17 cellular contexts compared by ENCODE assay signal in genomic region chr14:88437659-88438058, GRCh38. TPM values are rescaled to one million over a fixed set of nuclear protein-coding genes. Genes with fewer than 3 reads are reported as not detected.
DNase-seq lines count a peak whose midpoint lies in the region; ATAC-seq, FAIRE-seq and TF ChIP-seq lines count a peak whose summit lies in the region.
"Had no signal": no experiment of that assay in that cellular context is flagged by ENCODE, and none has a peak within 500 bp of the region (broad histone marks: within the 10 kb centered on the region; RNA-seq: fewer than 3 reads in every experiment).

No MANE protein-coding gene starts in this region.

- no peaks in the 10 kb centered on the region for H3K9me1 ChIP-seq in endothelial cell of umbilical vein (replicated peaks; ENCODE audit: control insufficient read depth, extremely low read depth, insufficient read depth, low read length)

- H3K27ac Mint-ChIP-seq in GM23338, result no peak overlapping the region
- H3K27ac Mint-ChIP-seq in neural progenitor cell, result no peak overlapping the region
- H3K27ac Mint-ChIP-seq: activated CD4-positive, alpha-beta memory T cell treated with anti-CD3 and anti-CD28 coated beads, Interleukin-2, amount 10 ng/mL, durations not matched to agents 7 days and 5 days; memory B cell had no signal

- no peak overlapping the region for H3K27ac ChIP-seq in GM23338 (ENCODE audit: low read depth)
- no peak overlapping the region for H3K27ac ChIP-seq in endothelial cell of umbilical vein (ENCODE audit: insufficient read depth, low read depth, low read length)
- H3K27ac ChIP-seq in neural progenitor cell, result no peak overlapping the region
- no peak overlapping the region for H3K27ac ChIP-seq in right atrium auricular region
- H3K27ac ChIP-seq: body of pancreas, suprapubic skin had no signal

- H3K4me1 Mint-ChIP-seq in GM23338 (no peaks in the 10 kb centered on the region), neural progenitor cell (no peaks in the 10 kb centered on the region)
- H3K4me1 Mint-ChIP-seq: activated CD4-positive, alpha-beta memory T cell treated with anti-CD3 and anti-CD28 coated beads, Interleukin-2, amount 10 ng/mL, durations not matched to agents 7 days and 5 days; memory B cell had no signal

- intact Hi-C loops in endothelial cell of umbilical vein (cut with micrococcal nuclease), result loop anchor here (2.0 to 5.0 kb wide), 2 partner anchors 249 to 425 kb away; no protein-coding TSS in a partner anchor

- H3K27me3 ChIP-seq in GM23338 (ENCODE audit: insufficient read depth) (no peaks in the 10 kb centered on the region), endothelial cell of umbilical vein (ENCODE audit: control insufficient read depth in 2 of 2, insufficient read depth in 2 of 2, low read length in 2 of 2) (no peaks in the 10 kb centered on the region), neural progenitor cell (no peaks in the 10 kb centered on the region), right atrium auricular region (no peaks in the 10 kb centered on the region)
- H3K27me3 ChIP-seq: body of pancreas, suprapubic skin had no signal

- H3K9ac ChIP-seq in endothelial cell of umbilical vein (replicated peaks; ENCODE audit: extremely low read depth, insufficient read depth, low read length), result no peak overlapping the region
- no peak overlapping the region for H3K9ac ChIP-seq in neural progenitor cell

- ATAC-seq in GM23338, result no peak
- no peak for ATAC-seq in GM21367 (IDR thresholded peaks at IDR 0.05; ENCODE audit: unreplicated experiment)
- ATAC-seq: body of pancreas had no signal

- dilution Hi-C loops in endothelial cell of umbilical vein (cut with MboI; ENCODE audit: extremely low pct_ligation_motif_present, low sequenced_read_pairs), result no loop called here

- no peaks in the 10 kb centered on the region for H3K4me1 ChIP-seq in GM23338 (ENCODE audit: insufficient read depth)
- no peaks in the 10 kb centered on the region for H3K4me1 ChIP-seq in endothelial cell of umbilical vein (ENCODE audit: control insufficient read depth, extremely low read depth, insufficient read depth, low read length)
- H3K4me1 ChIP-seq in neural progenitor cell, result no peaks in the 10 kb centered on the region
- H3K4me1 ChIP-seq in right atrium auricular region, result no peaks in the 10 kb centered on the region
- H3K4me1 ChIP-seq: Caco-2, suprapubic skin had no signal

- H3K4me3 ChIP-seq in GM23338 (no peak overlapping the region), endothelial cell of umbilical vein (replicated peaks in 1 of 3; ENCODE audit: insufficient read depth in 1 of 3, low read depth in 1 of 3, low read length in 3 of 3) (no peak overlapping the region), neural progenitor cell (no peak overlapping the region), right atrium auricular region (no peak overlapping the region)
- H3K4me3 ChIP-seq: body of pancreas, suprapubic skin had no signal

- TF ChIP-seq CTCF in GM23338 (conservative IDR thresholded peaks at IDR 0.05; ENCODE audit: low read depth in 2 of 2), result peak; percentile 44 to 54
- TF ChIP-seq CTCF in endothelial cell of umbilical vein (IDR thresholded peaks at IDR 0.05; ENCODE audit: extremely low read depth in 1 of 2, insufficient read depth in 1 of 2, low read depth in 1 of 2, low read length in 2 of 2), result peak; percentile 1 to 9
- peak; percentile 36 for TF ChIP-seq CTCF in neural progenitor cell (IDR thresholded peaks at IDR 0.05)
- no peak for TF ChIP-seq CTCF in right atrium auricular region (IDR thresholded peaks at IDR 0.05)

- no peak overlapping the region for H3K4me2 ChIP-seq in GM23338
- no peak overlapping the region for H3K4me2 ChIP-seq in endothelial cell of umbilical vein (ENCODE audit: insufficient read depth, low read length)
- no peak overlapping the region for H3K4me2 ChIP-seq in neural progenitor cell

- H3K36me3 Mint-ChIP-seq in GM23338 (ENCODE audit: low read depth) (peaks cover 3% of the 10 kb centered on the region; the same call in 2 of the 3 replicates), neural progenitor cell (peaks cover 49% of the 10 kb centered on the region)

- H3K9me2 ChIP-seq in GM23338 (ENCODE audit: insufficient read depth), result no peaks in the 10 kb centered on the region

- H3K36me3 ChIP-seq in GM23338 (ENCODE audit: insufficient read depth), result no peaks in the 10 kb centered on the region
- peaks cover 0 to 2% of the 10 kb centered on the region in 2 experiments for H3K36me3 ChIP-seq in endothelial cell of umbilical vein (ENCODE audit: control insufficient read depth in 2 of 2, extremely low read depth in 1 of 2, insufficient read depth in 2 of 2, low read length in 2 of 2)
- no peaks in the 10 kb centered on the region for H3K36me3 ChIP-seq in neural progenitor cell
- peaks cover 11% of the 10 kb centered on the region for H3K36me3 ChIP-seq in right atrium auricular region

- H2AFZ ChIP-seq in GM23338 (no peak overlapping the region), endothelial cell of umbilical vein (ENCODE audit: low read depth, low read length) (no peak overlapping the region), neural progenitor cell (replicated peaks) (no peak overlapping the region)

- no peaks in the 10 kb centered on the region for H4K20me1 ChIP-seq in GM23338 (replicated peaks; ENCODE audit: insufficient read depth)
- H4K20me1 ChIP-seq in endothelial cell of umbilical vein (replicated peaks; ENCODE audit: control insufficient read depth, extremely low read depth, insufficient read depth, low read length), result no peaks in the 10 kb centered on the region
- H4K20me1 ChIP-seq in neural progenitor cell (ENCODE audit: low read depth), result no peaks in the 10 kb centered on the region

- H3K9me3 ChIP-seq in endothelial cell of umbilical vein (replicated peaks; ENCODE audit: control insufficient read depth, insufficient read depth, low read length) (no peaks in the 10 kb centered on the region), neural progenitor cell (ENCODE audit: low read depth) (no peaks in the 10 kb centered on the region), right atrium auricular region (no peaks in the 10 kb centered on the region)
- H3K9me3 ChIP-seq: body of pancreas, Caco-2, suprapubic skin had no signal

- no TSS peak for BruUV-seq in endothelial cell of umbilical vein (replicated peaks; lab: Mats Ljungman, UMichigan)

- no peaks in the 10 kb centered on the region for H3F3A ChIP-seq in GM23338 (replicated peaks; ENCODE audit: low read depth)
- no peaks in the 10 kb centered on the region for H3F3A ChIP-seq in neural progenitor cell (ENCODE audit: low read depth)

- no peaks in the 10 kb centered on the region for H3K79me2 ChIP-seq in GM23338 (replicated peaks; ENCODE audit: insufficient read depth)
- no peaks in the 10 kb centered on the region for H3K79me2 ChIP-seq in endothelial cell of umbilical vein (ENCODE audit: control insufficient read depth, insufficient read depth, low read length)
- no peaks in the 10 kb centered on the region for H3K79me2 ChIP-seq in neural progenitor cell (ENCODE audit: low read depth)

- no peak overlapping the region for H3K4me3 Mint-ChIP-seq in GM23338
- no peak overlapping the region for H3K4me3 Mint-ChIP-seq in neural progenitor cell
- H3K4me3 Mint-ChIP-seq: activated CD4-positive, alpha-beta memory T cell treated with anti-CD3 and anti-CD28 coated beads, Interleukin-2, amount 10 ng/mL, durations not matched to agents 7 days and 5 days; memory B cell had no signal

- POLR2A ChIA-PET in endothelial cell of umbilical vein (lab: Charles Lee) (no interaction called here), HEK293T (lab: Yijun Ruan, JAX) (no interaction called here)

- TF ChIP-seq POLR2A in endothelial cell of umbilical vein (IDR thresholded peaks at IDR 0.05; ENCODE audit: low read depth, low read length), result no peak

- DNase-seq in GM23338 (ENCODE audit: low spot score) (no peak), OCI-M1 (lab: John Stamatoyannopoulos, UW) (peak; percentile 5), endothelial cell of umbilical vein (ENCODE audit: low read depth, low spot score) (no peak), neural progenitor cell (ENCODE audit: low spot score) (peak; percentile 7), HEK293T (ENCODE audit: extremely low spot score) (no peak), NCI-H774 (lab: John Stamatoyannopoulos, UW) (no peak), right atrium auricular region (ENCODE audit: low spot score) (no peak)
- DNase-seq: activated CD4-positive, alpha-beta memory T cell treated with anti-CD3 and anti-CD28 coated beads, Interleukin-2, amount 10 ng/mL, durations not matched to agents 7 days and 5 days; activated gamma-delta T cell; body of pancreas; Caco-2; NCI-H1092; NCI-H226; T-helper 9 cell had no signal

- H3K9me3 Mint-ChIP-seq in GM23338 (no peaks in the 10 kb centered on the region), neural progenitor cell (peaks cover 7% of the 10 kb centered on the region)
- H3K9me3 Mint-ChIP-seq: activated CD4-positive, alpha-beta memory T cell treated with anti-CD3 and anti-CD28 coated beads, Interleukin-2, amount 10 ng/mL, durations not matched to agents 7 days and 5 days; memory B cell had no signal

- H3K27me3 Mint-ChIP-seq in GM23338 (ENCODE audit: insufficient read depth, low read depth, poor library complexity), result no peaks in the 10 kb centered on the region
- H3K27me3 Mint-ChIP-seq in neural progenitor cell (ENCODE audit: insufficient read depth, low read depth), result peaks cover 3% of the 10 kb centered on the region
- H3K27me3 Mint-ChIP-seq: activated CD4-positive, alpha-beta memory T cell treated with anti-CD3 and anti-CD28 coated beads, Interleukin-2, amount 10 ng/mL, durations not matched to agents 7 days and 5 days; memory B cell had no signal

- no peak for FAIRE-seq in endothelial cell of umbilical vein (lab: Jason Lieb, UNC)

- CTCF ChIA-PET in endothelial cell of umbilical vein (lab: Charles Lee), result interaction anchor here (1.8 kb wide), 1 partner anchor 248 kb away, joined by 14 read pairs; no protein-coding TSS in a partner anchor
- CTCF ChIA-PET in HEK293T (lab: Yijun Ruan, JAX), result no interaction called here

TF ChIP-seq in GM23338, 12 proteins besides CTCF, POLR2A, EP300 and RAD21 (continues in another document):
- no peak for TF ChIP-seq EZH2 (IDR thresholded peaks at IDR 0.05; ENCODE audit: low read depth, unreplicated experiment)

TF ChIP-seq in HEK293T, 16 proteins besides CTCF, POLR2A, EP300 and RAD21 (continues in another document):
- TF ChIP-seq HDGF (IDR thresholded peaks at IDR 0.05; ENCODE audit: borderline replicate concordance) (no peak), FOXA1 (IDR thresholded peaks at IDR 0.05) (no peak)

RNA-seq across cellular contexts. Expression of gene SPATA7, which starts 52.2 kb away (rescaled TPM):
- 11.7 and 16.5 TPM in 2 replicates for total RNA-seq in GM23338 (2014; rRNA removed; shearing (Covaris generic))
- polyA plus RNA-seq in GM23338 (2016; fragmentation: Nextera tagmentation; extraction: Ambion mirVana) (15.2 and 17.8 TPM in 2 replicates), endothelial cell of umbilical vein (4.0 and 4.5 TPM in 2 replicates)
- total RNA-seq in endothelial cell of umbilical vein (8.4 and 9.7 TPM in 2 replicates), neural progenitor cell (ENCODE audit: low replicate concordance) (31.4 and 39.9 TPM in 2 replicates), right atrium auricular region (10 to 100 TPM; 22.7 to 23.9 TPM)
- polyA plus RNA-seq in endothelial cell of umbilical vein (2011; cell fraction: cytosol; rRNA removed), result 5.6 TPM in 2 replicates
- 14.4 and 17.6 TPM in 2 replicates for polyA plus RNA-seq in endothelial cell of umbilical vein (2011; cell fraction: nucleus; rRNA removed)
- polyA plus RNA-seq in endothelial cell of umbilical vein (2012), result 9.9 and 11.0 TPM in 2 replicates
- polyA minus RNA-seq in endothelial cell of umbilical vein, result 6.3 and 7.0 TPM in 2 replicates
- 1.8 TPM for polyA minus RNA-seq in endothelial cell of umbilical vein (2011; cell fraction: cytosol; rRNA and poly(A)+ RNA removed)
- 12.6 and 14.1 TPM in 2 replicates for polyA minus RNA-seq in endothelial cell of umbilical vein (2011; cell fraction: nucleus; rRNA and poly(A)+ RNA removed)

Comparison
In these comparisons a context has a peak if more than half of its experiments do, and no peak if none do; other contexts are left out.
1. DNase-seq: peak in OCI-M1 (single experiment) and neural progenitor cell (single experiment); none in GM23338 (single experiment), endothelial cell of umbilical vein (single experiment), HEK293T (single experiment), NCI-H774 (single experiment) and right atrium auricular region (single experiment).
2. CTCF ChIP-seq: peak in GM23338 (2 of 2), endothelial cell of umbilical vein (2 of 2) and neural progenitor cell (single experiment); none in right atrium auricular region (0 of 2).